1 cellular context compared by ENCODE assay signal in genomic region chr3:143998266-143998665, GRCh38.
TF ChIP-seq lines count a peak whose summit lies in the region.

No MANE protein-coding gene starts in this region.

TF ChIP-seq in GM23338, 12 proteins besides CTCF, POLR2A, EP300 and RAD21 (continued from another document):
- TF ChIP-seq REST (IDR thresholded peaks at IDR 0.05; ENCODE audit: unreplicated experiment) (no peak), POLR2AphosphoS5 (IDR thresholded peaks at IDR 0.05; ENCODE audit: low read depth) (no peak), ETS1 (IDR thresholded peaks at IDR 0.05) (no peak)
